Comparison of ENCODE assay signal across 19 cellular contexts in genomic region chr4:1464581-1465171, GRCh38. TPM values are rescaled to one million over a fixed set of nuclear protein-coding genes. Genes with fewer than 3 reads are reported as not detected.
DNase-seq lines count a peak whose midpoint lies in the region; ATAC-seq and TF ChIP-seq lines count a peak whose summit lies in the region.
"Had no signal": no experiment of that assay in that cellular context is flagged by ENCODE, and none has a peak within 500 bp of the region (broad histone marks: within the 10 kb centered on the region; RNA-seq: fewer than 3 reads in every experiment).

No MANE protein-coding gene starts in this region.

- H3K4me3 ChIP-seq in Panc1 (ENCODE audit: low read depth in 2 of 2, low read length in 2 of 2): no peak overlapping the region
- H3K4me3 ChIP-seq: MG63 had no signal

- H3K36me3 Mint-ChIP-seq in osteocyte (ENCODE audit: unreplicated experiment): no peaks in the 10 kb centered on the region
- H3K36me3 Mint-ChIP-seq: CD8-positive, alpha-beta T cell had no signal

- H3K9me3 ChIP-seq in Panc1 (ENCODE audit: control insufficient read depth, insufficient read depth, low read depth, low read length): no peaks in the 10 kb centered on the region
- H3K9me3 ChIP-seq: BE2C, MG63 had no signal

- DNase-seq in D341Med (ENCODE audit: low spot score): peak; percentile 23
- DNase-seq in Panc1 (ENCODE audit: low read depth, low spot score): no peak
- peak; percentile 21 for DNase-seq in iPS-NIHi7 (ENCODE audit: extremely low spot score)
- peak; percentile 77 for DNase-seq in osteocyte (ENCODE audit: extremely low spot score, unreplicated experiment)
- no peak for DNase-seq in left colon
- DNase-seq in UCSD-AML1 (lab: John Stamatoyannopoulos, UW; ENCODE audit: unreplicated experiment): no peak
- DNase-seq in 8988T: no peak
- DNase-seq in NCI-H2107 (lab: John Stamatoyannopoulos, UW): no peak
- DNase-seq: ACHN; BE2C; CD8-positive, alpha-beta T cell; MG63; NCI-H1105; NCI-H187 treated with DMSO at 0.1 percent for 48 hours; NCI-H2171; NCI-H510A; NCI-H82 had no signal

- H3K4me1 Mint-ChIP-seq in osteocyte (ENCODE audit: unreplicated experiment): peaks cover 3% of the 10 kb centered on the region

- no peaks in the 10 kb centered on the region for H3K36me3 ChIP-seq in Panc1 (ENCODE audit: control insufficient read depth, insufficient read depth, low read length)
- H3K36me3 ChIP-seq: BE2C, MG63 had no signal

- peaks cover 17% of the 10 kb centered on the region for H3K9me3 Mint-ChIP-seq in osteocyte (ENCODE audit: unreplicated experiment)

- in situ Hi-C loops in Panc1 (cut with HindIII; ENCODE audit: low pct_unique_long_range_greater_than_20kb, low sequenced_read_pairs): no loop called here

- BruUV-seq in Panc1 (replicated peaks; lab: Mats Ljungman, UMichigan): no TSS peak

- no peak overlapping the region for H3K4me3 Mint-ChIP-seq in osteocyte (ENCODE audit: unreplicated experiment)
- H3K4me3 Mint-ChIP-seq: CD8-positive, alpha-beta T cell had no signal

- intact Hi-C loops in Panc1 (cut with micrococcal nuclease; ENCODE audit: unreplicated experiment): no loop called here
- intact Hi-C loops in left colon (cut with DNase I, micrococcal nuclease): no loop called here

- CTCF ChIA-PET in Panc1 (lab: Charles Lee): no interaction called here

- H3K27me3 Mint-ChIP-seq in osteocyte (ENCODE audit: unreplicated experiment): peaks cover 7% of the 10 kb centered on the region

- no peaks in the 10 kb centered on the region for H3K27me3 ChIP-seq in Panc1 (ENCODE audit: control insufficient read depth, insufficient read depth, low read length)
- H3K27me3 ChIP-seq: MG63 had no signal

- peak; percentile 22 for ATAC-seq in Panc1
- no peak for ATAC-seq in left colon
- ATAC-seq: CD8-positive, alpha-beta T cell had no signal

- POLR2A ChIA-PET in Panc1 (lab: Charles Lee): no interaction called here

- no peak overlapping the region for H3K27ac Mint-ChIP-seq in osteocyte (ENCODE audit: unreplicated experiment)
- H3K27ac Mint-ChIP-seq: CD8-positive, alpha-beta T cell had no signal

- no peak overlapping the region for H3K27ac ChIP-seq in Panc1 (ENCODE audit: low read length)
- H3K27ac ChIP-seq: RWPE1 had no signal

- TF ChIP-seq CTCF in Panc1 (IDR thresholded peaks at IDR 0.05): no peak
- TF ChIP-seq CTCF in osteocyte (IDR thresholded peaks at IDR 0.05): no peak

- H3K4me1 ChIP-seq in Panc1 (ENCODE audit: control insufficient read depth, insufficient read depth, low read length): no peaks in the 10 kb centered on the region
- H3K4me1 ChIP-seq: BE2C had no signal

RNA-seq across cellular contexts. Expression of gene NKX1-1, which starts 58.4 kb away (rescaled TPM):
- not detected for total RNA-seq in Panc1 (2021; ENCODE audit: unreplicated experiment)
- polyA plus RNA-seq in Panc1 (2012; ENCODE audit: insufficient read length): not detected
- total RNA-seq in osteocyte: not detected in 2 replicates
- not detected for total RNA-seq in left colon
- total RNA-seq: CD8-positive, alpha-beta T cell; H4 had no signal

Comparison
In these comparisons a context has a peak if more than half of its experiments do, and no peak if none do; other contexts are left out.
1. DNase-seq: peak in D341Med (single experiment), iPS-NIHi7 (single experiment) and osteocyte (single experiment); none in Panc1 (single experiment), left colon (0 of 2), UCSD-AML1 (single experiment), 8988T (single experiment) and NCI-H2107 (single experiment).